ENCODE assay signal across 9 cellular contexts in genomic region chr5:154540600-154540999, GRCh38.
"Had no signal": no experiment of that assay in that cellular context is flagged by ENCODE, and none has a peak within 500 bp of the region (broad histone marks: within the 10 kb centered on the region; RNA-seq: fewer than 3 reads in every experiment).

No MANE protein-coding gene starts in this region.

- DNase-seq: GOT3, H9, HCEC 1CT, HFFc6, IMR-90, KBM-7 had no signal

- FAIRE-seq: H54 had no signal

- H3K9ac ChIP-seq: KMS-11 had no signal

- H3K4me2 ChIP-seq: KMS-11 had no signal

- H3K27ac ChIP-seq: HL-60, KMS-11 had no signal
